16 cellular contexts compared by ENCODE assay signal in genomic region chr6:147268254-147268653, GRCh38.
DNase-seq lines count a peak whose midpoint lies in the region; ATAC-seq, FAIRE-seq and TF ChIP-seq lines count a peak whose summit lies in the region.
"Had no signal": no experiment of that assay in that cellular context is flagged by ENCODE, and none has a peak within 500 bp of the region (broad histone marks: within the 10 kb centered on the region; RNA-seq: fewer than 3 reads in every experiment).

No MANE protein-coding gene starts in this region.

- H3K9me3 ChIP-seq in keratinocyte (ENCODE audit: control insufficient read depth, low read depth, low read length), result no peaks in the 10 kb centered on the region
- no peaks in the 10 kb centered on the region for H3K9me3 ChIP-seq in HAP-1
- H3K9me3 ChIP-seq: ascending aorta had no signal

- intact Hi-C loops in activated CD4-positive, alpha-beta memory T cell treated with anti-CD3 and anti-CD28 coated beads for 36 hours (cut with micrococcal nuclease), result loop anchor here (1.0 kb wide), 7 partner anchors 11 to 418 kb away; no protein-coding TSS in a partner anchor

- no peak overlapping the region for H3K9ac ChIP-seq in keratinocyte (ENCODE audit: control insufficient read depth, extremely low read depth, insufficient read depth, low read length)

- H3K4me1 Mint-ChIP-seq in activated CD4-positive, alpha-beta memory T cell treated with anti-CD3 and anti-CD28 coated beads for 36 hours (ENCODE audit: low read depth), result peaks cover 18% of the 10 kb centered on the region
- peaks cover 2% of the 10 kb centered on the region for H3K4me1 Mint-ChIP-seq in activated CD4-positive, alpha-beta memory T cell treated with anti-CD3 and anti-CD28 coated beads, Interleukin-2, amount 10 ng/mL, durations not matched to agents 7 days and 5 days

- peak; percentile 47 for ATAC-seq in GM18870 (IDR thresholded peaks at IDR 0.05; ENCODE audit: unreplicated experiment)

- in situ Hi-C loops in HAP-1 (cut with MboI; ENCODE audit: low sequenced_read_pairs), result no loop called here

- H3K4me2 ChIP-seq in keratinocyte (ENCODE audit: control insufficient read depth, extremely low read depth, insufficient read depth, low read depth, low read length), result no peak overlapping the region
- H3K4me2 ChIP-seq: hepatocyte had no signal

- H3K4me3 ChIP-seq in keratinocyte (ENCODE audit: control insufficient read depth in 2 of 3, extremely low read depth in 1 of 3, insufficient read depth in 2 of 3, low read depth in 1 of 3, low read length in 3 of 3) (no peak overlapping the region), HAP-1 (no peak overlapping the region)
- H3K4me3 ChIP-seq: ascending aorta, coronary artery, hepatocyte had no signal

- no peaks in the 10 kb centered on the region for H3K27me3 ChIP-seq in keratinocyte (ENCODE audit: control insufficient read depth, extremely low read depth, insufficient read depth, low read length)
- no peaks in the 10 kb centered on the region for H3K27me3 ChIP-seq in HAP-1 (ENCODE audit: low read depth)
- H3K27me3 ChIP-seq: ascending aorta, hepatocyte had no signal

- no peaks in the 10 kb centered on the region for H3K27me3 Mint-ChIP-seq in activated CD4-positive, alpha-beta memory T cell treated with anti-CD3 and anti-CD28 coated beads for 36 hours
- no peaks in the 10 kb centered on the region for H3K27me3 Mint-ChIP-seq in activated CD4-positive, alpha-beta memory T cell treated with anti-CD3 and anti-CD28 coated beads, Interleukin-2, amount 10 ng/mL, durations not matched to agents 7 days and 5 days
- H3K27me3 Mint-ChIP-seq: CD4-positive, alpha-beta T cell had no signal

- H3K4me1 ChIP-seq in keratinocyte (ENCODE audit: control insufficient read depth, extremely low read depth, insufficient read depth, low read length) (no peaks in the 10 kb centered on the region), HAP-1 (no peaks in the 10 kb centered on the region)
- H3K4me1 ChIP-seq: ascending aorta had no signal

- H2AFZ ChIP-seq in keratinocyte (ENCODE audit: control insufficient read depth, low read length), result no peak overlapping the region
- H2AFZ ChIP-seq: hepatocyte had no signal

- no peaks in the 10 kb centered on the region for H3K9me3 Mint-ChIP-seq in activated CD4-positive, alpha-beta memory T cell treated with anti-CD3 and anti-CD28 coated beads for 36 hours
- H3K9me3 Mint-ChIP-seq in activated CD4-positive, alpha-beta memory T cell treated with anti-CD3 and anti-CD28 coated beads, Interleukin-2, amount 10 ng/mL, durations not matched to agents 7 days and 5 days, result no peaks in the 10 kb centered on the region
- H3K9me3 Mint-ChIP-seq: CD4-positive, alpha-beta T cell had no signal

- H4K20me1 ChIP-seq in keratinocyte (ENCODE audit: control insufficient read depth, extremely low read depth, insufficient read depth, low read length), result no peaks in the 10 kb centered on the region

- DNase-seq in activated CD4-positive, alpha-beta memory T cell treated with anti-CD3 and anti-CD28 coated beads for 36 hours, result no peak
- no peak for DNase-seq in activated CD4-positive, alpha-beta memory T cell treated with anti-CD3 and anti-CD28 coated beads, Interleukin-2, amount 10 ng/mL, durations not matched to agents 7 days and 5 days
- DNase-seq in amniotic epithelial cell (ENCODE audit: low read depth) (peak; percentile 54), keratinocyte (ENCODE audit: low read depth, low spot score) (no peak), globus pallidus (ENCODE audit: low spot score) (no peak), HAP-1 (ENCODE audit: low spot score in 2 of 2) (no peak), T-helper 1 cell (no peak)
- DNase-seq: CD4-positive, alpha-beta T cell; NCI-H146; SIG-M5 had no signal

- peaks cover 50% of the 10 kb centered on the region for H3K36me3 Mint-ChIP-seq in activated CD4-positive, alpha-beta memory T cell treated with anti-CD3 and anti-CD28 coated beads for 36 hours
- H3K36me3 Mint-ChIP-seq in activated CD4-positive, alpha-beta memory T cell treated with anti-CD3 and anti-CD28 coated beads, Interleukin-2, amount 10 ng/mL, durations not matched to agents 7 days and 5 days (ENCODE audit: low read depth), result peaks cover 49% of the 10 kb centered on the region

- no peak overlapping the region for H3K4me3 Mint-ChIP-seq in activated CD4-positive, alpha-beta memory T cell treated with anti-CD3 and anti-CD28 coated beads for 36 hours
- H3K4me3 Mint-ChIP-seq in activated CD4-positive, alpha-beta memory T cell treated with anti-CD3 and anti-CD28 coated beads, Interleukin-2, amount 10 ng/mL, durations not matched to agents 7 days and 5 days, result no peak overlapping the region
- H3K4me3 Mint-ChIP-seq: CD4-positive, alpha-beta T cell had no signal

- H3K27ac Mint-ChIP-seq in activated CD4-positive, alpha-beta memory T cell treated with anti-CD3 and anti-CD28 coated beads for 36 hours, result peak overlapping the region; percentile 70
- no peak overlapping the region for H3K27ac Mint-ChIP-seq in activated CD4-positive, alpha-beta memory T cell treated with anti-CD3 and anti-CD28 coated beads, Interleukin-2, amount 10 ng/mL, durations not matched to agents 7 days and 5 days
- H3K27ac Mint-ChIP-seq: CD4-positive, alpha-beta T cell had no signal

- H3K9me1 ChIP-seq in keratinocyte (ENCODE audit: control insufficient read depth, extremely low read depth, insufficient read depth, low read length), result no peaks in the 10 kb centered on the region

- H3K27ac ChIP-seq in keratinocyte (ENCODE audit: control insufficient read depth, insufficient read depth, low read length), result peak overlapping the region; percentile 49
- H3K27ac ChIP-seq: ascending aorta, coronary artery, hepatocyte had no signal

- dilution Hi-C loops in keratinocyte (cut with MboI; ENCODE audit: extremely low pct_ligation_motif_present, low sequenced_read_pairs), result no loop called here

- POLR2A ChIA-PET in activated CD4-positive, alpha-beta memory T cell treated with anti-CD3 and anti-CD28 coated beads for 36 hours (lab: Charles Lee), result interaction anchor here (0.9 to 2.1 kb wide), 3 partner anchors 11 to 65 kb away, joined by 3 to 6 read pairs (median 5); no protein-coding TSS in a partner anchor
- POLR2A ChIA-PET in activated CD4-positive, alpha-beta memory T cell treated with anti-CD3 and anti-CD28 coated beads, Interleukin-2, amount 10 ng/mL, durations not matched to agents 7 days and 5 days (lab: Charles Lee), result no interaction called here

- no peak for TF ChIP-seq CTCF in keratinocyte (optimal IDR thresholded peaks at IDR 0.05 in 1 of 3, IDR thresholded peaks at IDR 0.05 in 1 of 3, conservative IDR thresholded peaks at IDR 0.05 in 1 of 3; ENCODE audit: extremely low read depth in 1 of 3, insufficient read depth in 2 of 3, low read length in 3 of 3)

- H3K79me2 ChIP-seq in keratinocyte (ENCODE audit: control insufficient read depth, insufficient read depth, low read length), result no peaks in the 10 kb centered on the region
- H3K79me2 ChIP-seq: hepatocyte had no signal

- CTCF ChIA-PET in activated CD4-positive, alpha-beta memory T cell treated with anti-CD3 and anti-CD28 coated beads for 36 hours (lab: Charles Lee), result interaction anchor here (0.8 to 1.1 kb wide), 2 partner anchors 64 to 68 kb away, joined by 3 to 5 read pairs; partner anchors contain the start of gene STXBP5
- CTCF ChIA-PET in activated CD4-positive, alpha-beta memory T cell treated with anti-CD3 and anti-CD28 coated beads, Interleukin-2, amount 10 ng/mL, durations not matched to agents 7 days and 5 days (lab: Charles Lee), result no interaction called here

- FAIRE-seq in keratinocyte (lab: Jason Lieb, UNC), result no peak
- FAIRE-seq: A204.1, urothelium cell line had no signal

- peaks cover 0 to 1% of the 10 kb centered on the region in 2 experiments for H3K36me3 ChIP-seq in keratinocyte (ENCODE audit: control insufficient read depth in 2 of 2, extremely low read depth in 1 of 2, insufficient read depth in 2 of 2, low read length in 2 of 2)
- peaks cover 13% of the 10 kb centered on the region for H3K36me3 ChIP-seq in HAP-1 (replicated peaks)
